In the genomic region with DNA sequence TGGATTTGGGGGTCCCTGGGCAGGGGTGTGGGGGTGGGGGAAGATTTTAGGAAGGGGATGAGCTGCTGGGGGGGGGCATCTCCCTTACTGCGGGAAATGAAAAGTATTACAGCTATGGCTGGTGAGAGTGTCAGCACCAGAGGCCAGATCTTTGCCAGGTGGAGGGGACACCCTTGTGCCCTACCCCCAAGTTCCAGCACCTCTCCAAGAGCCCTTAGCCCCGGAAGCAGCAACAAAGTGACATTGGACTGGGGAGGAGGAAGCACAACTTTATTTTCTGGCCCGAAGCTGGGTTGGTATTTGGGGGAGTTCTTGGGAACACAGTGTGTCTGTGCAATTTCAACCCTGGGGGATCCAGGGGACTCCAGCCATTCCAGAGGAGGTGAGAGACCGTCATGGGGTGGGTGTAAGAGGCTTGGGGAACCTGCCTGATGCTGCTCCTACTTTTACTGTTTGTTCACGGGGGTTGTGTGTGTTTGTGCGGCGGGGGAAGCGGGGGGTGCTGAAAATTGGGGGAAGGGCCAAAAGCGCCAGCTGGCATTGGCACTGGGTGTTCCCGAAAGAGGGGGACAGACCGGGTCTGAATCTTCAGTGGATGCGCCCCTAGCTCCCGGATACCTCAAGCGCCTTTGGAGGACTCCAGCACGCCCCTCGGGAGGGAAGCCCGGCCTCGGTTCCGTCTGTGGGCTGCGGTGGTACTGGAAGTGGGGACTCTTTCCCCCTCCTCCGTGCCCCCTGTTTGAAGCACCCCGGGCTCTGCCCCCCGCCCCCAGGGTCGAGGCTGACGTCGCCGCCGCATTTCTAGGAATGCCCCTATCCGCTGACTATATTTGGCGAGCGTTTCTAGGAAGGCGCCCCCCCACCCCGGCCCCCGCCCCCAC, we compare ENCODE assay signal across 8 cellular contexts.
DNase-seq lines count a peak whose midpoint lies in the region; ATAC-seq and TF ChIP-seq lines count a peak whose summit lies in the region.

No MANE protein-coding gene starts in this region.

- no peak overlapping the region for H3K27ac ChIP-seq in OCI-LY3 (ENCODE audit: low read length)
- H3K27ac ChIP-seq in lung (ENCODE audit: low read depth in 1 of 2, low read length in 1 of 2), result peak overlapping the region in 1 of 2 donors; percentile 82

- ATAC-seq in lung (ENCODE audit: insufficient read depth, low FRiP score) (no peak), GM18870 (IDR thresholded peaks at IDR 0.05; ENCODE audit: unreplicated experiment) (no peak)

- no peaks in the 10 kb centered on the region for H3K36me3 ChIP-seq in OCI-LY3 (replicated peaks; ENCODE audit: low read depth, low read length)
- no peaks in the 10 kb centered on the region for H3K36me3 ChIP-seq in lung (ENCODE audit: control insufficient read depth in 2 of 2, insufficient read depth in 2 of 2, low read length in 2 of 2)

- H3K4me3 ChIP-seq in OCI-LY3 (ENCODE audit: low read length) (peak overlapping the region; percentile 87), lung (peak overlapping the region; percentile 35)

- 1 to 2% methylated on average over 24 to 34 of the region's 34 CpGs for WGBS in lung, 2 donors

- H3K9me3 ChIP-seq in OCI-LY3 (ENCODE audit: insufficient read depth, low read length) (no peaks in the 10 kb centered on the region), lung (ENCODE audit: control insufficient read depth in 2 of 2, insufficient read depth in 1 of 2, low read length in 1 of 2) (no peaks in the 10 kb centered on the region)

- H2AFZ ChIP-seq in OCI-LY3 (ENCODE audit: low read depth, low read length), result peak overlapping the region; percentile 62; the same call in 1 of the 2 replicates

- peaks cover 16% of the 10 kb centered on the region for H3K27me3 ChIP-seq in OCI-LY3 (ENCODE audit: low read depth, low read length)
- H3K27me3 ChIP-seq in lung (ENCODE audit: control insufficient read depth, insufficient read depth), result no peaks in the 10 kb centered on the region

- peak overlapping the region; percentile 100 for H3K4me2 ChIP-seq in OCI-LY3 (ENCODE audit: low read length)

- peaks cover 11% of the 10 kb centered on the region; the same call in 1 of the 2 replicates for H4K20me1 ChIP-seq in OCI-LY3 (ENCODE audit: insufficient read depth, low read length)

- H3K79me2 ChIP-seq in OCI-LY3 (ENCODE audit: low read length), result peaks cover 22% of the 10 kb centered on the region

- H3K4me1 ChIP-seq in OCI-LY3 (ENCODE audit: low read length) (peaks cover 32% of the 10 kb centered on the region), lung (ENCODE audit: control insufficient read depth in 2 of 2, insufficient read depth in 2 of 2, low read length in 2 of 2) (peaks cover 0 to 4% of the 10 kb centered on the region in 2 donors)

- DNase-seq in activated effector memory CD4-positive, alpha-beta T cell treated with anti-CD3 and anti-CD28 coated beads, Interleukin-2, amount 50 U/mL, for 16 hours, result peak; percentile 67
- no peak for DNase-seq in activated effector memory CD4-positive, alpha-beta T cell treated with Interleukin-2 at 50 U/mL for 16 hours
- DNase-seq in cerebellar cortex (ENCODE audit: low spot score), result peak; percentile 21
- no peak for DNase-seq in lung (ENCODE audit: low spot score)
- DNase-seq in ureter (ENCODE audit: low spot score), result peak; percentile 58
- no peak for DNase-seq in 8988T

- TF ChIP-seq CTCF in OCI-LY3 (IDR thresholded peaks at IDR 0.05; ENCODE audit: low read depth, low read length), result no peak
- no peak for TF ChIP-seq CTCF in lung (IDR thresholded peaks at IDR 0.05; ENCODE audit: control extremely low read depth, extremely low read depth)

- H3K9ac ChIP-seq in OCI-LY3 (ENCODE audit: low read length), result peak overlapping the region; percentile 62

Comparison
In these comparisons a context has a peak if more than half of its experiments do, and no peak if none do; other contexts are left out.
1. DNase-seq: peak in activated effector memory CD4-positive, alpha-beta T cell treated with anti-CD3 and anti-CD28 coated beads, Interleukin-2, amount 50 U/mL, for 16 hours (single experiment), cerebellar cortex (single experiment) and ureter (single experiment); none in activated effector memory CD4-positive, alpha-beta T cell treated with Interleukin-2 at 50 U/mL for 16 hours (single experiment), lung (single experiment) and 8988T (single experiment).